Comparison of ENCODE assay signal across 21 cellular contexts in the genomic region with DNA sequence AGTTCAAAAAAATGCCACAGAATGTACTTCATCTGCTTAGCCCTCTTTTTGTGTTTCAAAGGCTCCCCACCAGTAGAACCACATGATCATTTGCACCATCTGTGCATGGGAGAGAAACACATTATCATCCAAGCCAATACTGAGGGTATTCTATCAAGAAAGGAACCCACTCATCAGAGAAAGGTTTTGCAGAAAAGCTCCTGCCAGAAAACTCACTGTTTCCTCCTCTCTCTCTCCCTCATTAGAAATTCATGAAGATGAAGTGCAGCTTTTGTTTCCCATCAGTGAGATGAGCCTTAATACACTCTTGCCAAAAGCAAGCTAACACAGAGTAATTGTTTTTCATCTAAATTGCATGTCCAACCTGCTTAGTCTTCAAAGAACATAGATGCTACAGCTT.
DNase-seq lines count a peak whose midpoint lies in the region; ATAC-seq and TF ChIP-seq lines count a peak whose summit lies in the region.
"Had no signal": no experiment of that assay in that cellular context is flagged by ENCODE, and none has a peak within 500 bp of the region (broad histone marks: within the 10 kb centered on the region; RNA-seq: fewer than 3 reads in every experiment).

No MANE protein-coding gene starts in this region.

- peaks cover 3% of the 10 kb centered on the region for H3K4me1 ChIP-seq in left ventricle myocardium inferior
- H3K4me1 ChIP-seq in endodermal cell (ENCODE audit: control insufficient read depth, insufficient read depth, low read length), result peaks cover 6% of the 10 kb centered on the region
- H3K4me1 ChIP-seq: BLaER1 had no signal

- H3K79me2 ChIP-seq in neural cell (replicated peaks; ENCODE audit: insufficient read depth, low read length), result no peaks in the 10 kb centered on the region

- TF ChIP-seq EP300 in neural cell (conservative IDR thresholded peaks at IDR 0.05; ENCODE audit: poor library complexity, severe bottlenecking), result no peak

- H3K27ac ChIP-seq in left ventricle myocardium inferior (replicated peaks), result peak overlapping the region; percentile 35
- H3K27ac ChIP-seq in endodermal cell (ENCODE audit: low read depth, low read length), result peak overlapping the region; percentile 6
- peak overlapping the region; percentile 2 for H3K27ac ChIP-seq in neural cell (ENCODE audit: low read length)
- H3K27ac ChIP-seq: BLaER1 had no signal

- intact Hi-C loops in left ventricle myocardium inferior (cut with micrococcal nuclease), result no loop called here
- intact Hi-C loops in Right ventricle myocardium superior (cut with DNase I), result no loop called here

- H3K9me3 ChIP-seq in left ventricle myocardium inferior (replicated peaks), result no peaks in the 10 kb centered on the region
- H3K9me3 ChIP-seq in endodermal cell (ENCODE audit: control insufficient read depth, low read length), result no peaks in the 10 kb centered on the region
- H3K9me3 ChIP-seq in neural cell (ENCODE audit: low read length), result no peaks in the 10 kb centered on the region
- H3K9me3 ChIP-seq: BLaER1 had no signal

- no peaks in the 10 kb centered on the region for H3K36me3 ChIP-seq in left ventricle myocardium inferior
- no peaks in the 10 kb centered on the region for H3K36me3 ChIP-seq in endodermal cell (ENCODE audit: control insufficient read depth, insufficient read depth, low read length)
- H3K36me3 ChIP-seq in neural cell (ENCODE audit: insufficient read depth, low read length), result no peaks in the 10 kb centered on the region
- H3K36me3 ChIP-seq: BLaER1 had no signal

- H3F3A ChIP-seq in neural cell (ENCODE audit: insufficient read depth, low read length, poor library complexity, severe bottlenecking), result no peaks in the 10 kb centered on the region

- no peak for TF ChIP-seq RAD21 in neural cell (conservative IDR thresholded peaks at IDR 0.05)

- no peaks in the 10 kb centered on the region for H3K36me3 Mint-ChIP-seq in endodermal cell (ENCODE audit: low read depth)
- H3K36me3 Mint-ChIP-seq in stimulated activated memory B cell treated with anti-CD40 and anti-IgM and Interleukin-4, amounts not matched to agents 10 μg/mL and 1 μg/mL and 100 μg/mL, for 72 hours, result no peaks in the 10 kb centered on the region
- H3K36me3 Mint-ChIP-seq: CD4-positive, alpha-beta memory T cell; IgD-negative memory B cell had no signal

- H3K27ac Mint-ChIP-seq in endodermal cell, result no peak overlapping the region
- H3K27ac Mint-ChIP-seq in stimulated activated memory B cell treated with anti-CD40 and anti-IgM and Interleukin-4, amounts not matched to agents 10 μg/mL and 1 μg/mL and 100 μg/mL, for 72 hours, result no peak overlapping the region
- H3K27ac Mint-ChIP-seq: CD4-positive, alpha-beta memory T cell; IgD-negative memory B cell had no signal

- ATAC-seq in Right ventricle myocardium superior (ENCODE audit: poor library complexity) (no peak), HG03097 (IDR thresholded peaks at IDR 0.05; ENCODE audit: low FRiP score, unreplicated experiment) (no peak)
- no peak for ATAC-seq in stimulated activated memory B cell treated with anti-CD40 and anti-IgM and Interleukin-4, amounts not matched to agents 10 μg/mL and 1 μg/mL and 100 μg/mL, for 72 hours

- no peak overlapping the region for H2AFZ ChIP-seq in neural cell (ENCODE audit: low read depth, low read length)

- no peak for TF ChIP-seq CTCF in left ventricle myocardium inferior (IDR thresholded peaks at IDR 0.05; ENCODE audit: borderline replicate concordance)
- TF ChIP-seq CTCF in endodermal cell (conservative IDR thresholded peaks at IDR 0.05), result no peak
- no peak for TF ChIP-seq CTCF in neural cell (IDR thresholded peaks at IDR 0.05; ENCODE audit: poor library complexity, severe bottlenecking)

- H3K27me3 Mint-ChIP-seq in endodermal cell (ENCODE audit: insufficient read depth), result peaks cover 12% of the 10 kb centered on the region
- H3K27me3 Mint-ChIP-seq in stimulated activated memory B cell treated with anti-CD40 and anti-IgM and Interleukin-4, amounts not matched to agents 10 μg/mL and 1 μg/mL and 100 μg/mL, for 72 hours, result no peaks in the 10 kb centered on the region

- no peak overlapping the region for H3K4me3 Mint-ChIP-seq in endodermal cell
- no peak overlapping the region for H3K4me3 Mint-ChIP-seq in stimulated activated memory B cell treated with anti-CD40 and anti-IgM and Interleukin-4, amounts not matched to agents 10 μg/mL and 1 μg/mL and 100 μg/mL, for 72 hours
- H3K4me3 Mint-ChIP-seq: IgD-negative memory B cell had no signal

- H3K4me2 ChIP-seq in neural cell (ENCODE audit: low read length), result no peak overlapping the region
- H3K4me2 ChIP-seq: BLaER1 had no signal

- H3K4me1 Mint-ChIP-seq in endodermal cell, result no peaks in the 10 kb centered on the region
- H3K4me1 Mint-ChIP-seq in stimulated activated memory B cell treated with anti-CD40 and anti-IgM and Interleukin-4, amounts not matched to agents 10 μg/mL and 1 μg/mL and 100 μg/mL, for 72 hours, result no peaks in the 10 kb centered on the region
- H3K4me1 Mint-ChIP-seq: IgD-negative memory B cell had no signal

- no peak overlapping the region for H3K9ac ChIP-seq in endodermal cell (ENCODE audit: extremely low read depth, low read length, poor library complexity, severe bottlenecking)
- H3K9ac ChIP-seq in neural cell (ENCODE audit: low read length), result no peak overlapping the region
- H3K9ac ChIP-seq: BLaER1 had no signal

- no peak for DNase-seq in left ventricle myocardium inferior
- DNase-seq in Right ventricle myocardium superior, result no peak
- DNase-seq in endodermal cell, result no peak
- DNase-seq in DMS153 (lab: John Stamatoyannopoulos, UW), result no peak
- DNase-seq in NCI-H2196 (lab: John Stamatoyannopoulos, UW; ENCODE audit: unreplicated experiment), result no peak
- DNase-seq: Calu3; CD4-positive, alpha-beta memory T cell; DMS79; HCEC 1CT; Karpas-422; NCI-H1048; NCI-H1436; NCI-H2029; NCI-H2171 treated with DMSO at 0.1 percent for 48 hours; NCI-H510A; NCI-H774 had no signal

- H3K4me3 ChIP-seq in left ventricle myocardium inferior, result no peak overlapping the region
- no peak overlapping the region for H3K4me3 ChIP-seq in endodermal cell (ENCODE audit: low read length)
- H3K4me3 ChIP-seq in neural cell (ENCODE audit: low read length), result no peak overlapping the region
- H3K4me3 ChIP-seq: BLaER1 had no signal

- no peaks in the 10 kb centered on the region for H3K27me3 ChIP-seq in left ventricle myocardium inferior (ENCODE audit: low read depth)
- peaks cover 24% of the 10 kb centered on the region for H3K27me3 ChIP-seq in endodermal cell (ENCODE audit: control insufficient read depth, insufficient read depth, low read length, poor library complexity, severe bottlenecking)
- H3K27me3 ChIP-seq in neural cell (ENCODE audit: insufficient read depth, low read depth, low read length), result no peaks in the 10 kb centered on the region
- H3K27me3 ChIP-seq: BLaER1 had no signal

- H4K20me1 ChIP-seq in neural cell (ENCODE audit: insufficient read depth), result no peaks in the 10 kb centered on the region
- H4K20me1 ChIP-seq: BLaER1 had no signal

- no peaks in the 10 kb centered on the region for H3K9me2 ChIP-seq in neural cell (ENCODE audit: insufficient read depth, low read length)

- no peaks in the 10 kb centered on the region for H3K9me3 Mint-ChIP-seq in endodermal cell
- no peaks in the 10 kb centered on the region for H3K9me3 Mint-ChIP-seq in stimulated activated memory B cell treated with anti-CD40 and anti-IgM and Interleukin-4, amounts not matched to agents 10 μg/mL and 1 μg/mL and 100 μg/mL, for 72 hours
- H3K9me3 Mint-ChIP-seq: IgD-negative memory B cell had no signal

TF ChIP-seq in neural cell, 6 proteins besides CTCF, POLR2A, EP300 and RAD21:
- TF ChIP-seq POLR2AphosphoS5 (IDR thresholded peaks at IDR 0.05) (no peak), MXI1 (conservative IDR thresholded peaks at IDR 0.05; ENCODE audit: poor library complexity, severe bottlenecking) (no peak), SMC3 (conservative IDR thresholded peaks at IDR 0.05; ENCODE audit: poor library complexity) (no peak), TAF1 (IDR thresholded peaks at IDR 0.05; ENCODE audit: low read depth) (no peak), EZH2 (IDR thresholded peaks at IDR 0.05; ENCODE audit: borderline replicate concordance, insufficient read depth, low read length, poor library complexity, severe bottlenecking) (no peak)
- TF ChIP-seq, protein P1, sequence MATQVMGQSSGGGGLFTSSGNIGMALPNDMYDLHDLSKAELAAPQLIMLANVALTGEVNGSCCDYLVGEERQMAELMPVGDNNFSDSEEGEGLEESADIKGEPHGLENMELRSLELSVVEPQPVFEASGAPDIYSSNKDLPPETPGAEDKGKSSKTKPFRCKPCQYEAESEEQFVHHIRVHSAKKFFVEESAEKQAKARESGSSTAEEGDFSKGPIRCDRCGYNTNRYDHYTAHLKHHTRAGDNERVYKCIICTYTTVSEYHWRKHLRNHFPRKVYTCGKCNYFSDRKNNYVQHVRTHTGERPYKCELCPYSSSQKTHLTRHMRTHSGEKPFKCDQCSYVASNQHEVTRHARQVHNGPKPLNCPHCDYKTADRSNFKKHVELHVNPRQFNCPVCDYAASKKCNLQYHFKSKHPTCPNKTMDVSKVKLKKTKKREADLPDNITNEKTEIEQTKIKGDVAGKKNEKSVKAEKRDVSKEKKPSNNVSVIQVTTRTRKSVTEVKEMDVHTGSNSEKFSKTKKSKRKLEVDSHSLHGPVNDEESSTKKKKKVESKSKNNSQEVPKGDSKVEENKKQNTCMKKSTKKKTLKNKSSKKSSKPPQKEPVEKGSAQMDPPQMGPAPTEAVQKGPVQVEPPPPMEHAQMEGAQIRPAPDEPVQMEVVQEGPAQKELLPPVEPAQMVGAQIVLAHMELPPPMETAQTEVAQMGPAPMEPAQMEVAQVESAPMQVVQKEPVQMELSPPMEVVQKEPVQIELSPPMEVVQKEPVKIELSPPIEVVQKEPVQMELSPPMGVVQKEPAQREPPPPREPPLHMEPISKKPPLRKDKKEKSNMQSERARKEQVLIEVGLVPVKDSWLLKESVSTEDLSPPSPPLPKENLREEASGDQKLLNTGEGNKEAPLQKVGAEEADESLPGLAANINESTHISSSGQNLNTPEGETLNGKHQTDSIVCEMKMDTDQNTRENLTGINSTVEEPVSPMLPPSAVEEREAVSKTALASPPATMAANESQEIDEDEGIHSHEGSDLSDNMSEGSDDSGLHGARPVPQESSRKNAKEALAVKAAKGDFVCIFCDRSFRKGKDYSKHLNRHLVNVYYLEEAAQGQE (IDR thresholded peaks at IDR 0.05; ENCODE audit: borderline replicate concordance), result no peak
